ENCODE assay signal across 16 cellular contexts in the genomic region with DNA sequence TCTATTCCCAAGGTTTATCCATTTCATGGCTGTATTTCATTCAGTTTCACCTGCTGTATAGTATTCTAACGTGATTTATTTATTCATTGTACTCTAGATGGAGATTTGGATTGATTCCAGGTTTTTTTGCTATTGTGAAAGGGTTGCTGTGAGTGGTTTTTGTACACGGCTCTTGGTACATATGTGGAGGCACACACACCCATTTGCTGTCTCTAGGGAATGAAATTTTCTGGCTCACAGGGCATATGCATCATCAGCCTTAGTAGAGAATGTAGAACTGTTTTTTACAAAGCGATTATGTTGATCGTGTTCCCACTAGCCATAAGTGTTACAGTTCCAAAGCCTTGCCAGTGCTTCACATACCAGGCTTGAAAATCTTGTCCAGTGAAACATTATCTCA. TPM values are rescaled to one million over a fixed set of nuclear protein-coding genes. Genes with fewer than 3 reads are reported as not detected.
DNase-seq lines count a peak whose midpoint lies in the region; ATAC-seq and TF ChIP-seq lines count a peak whose summit lies in the region.
"Had no signal": no experiment of that assay in that cellular context is flagged by ENCODE, and none has a peak within 500 bp of the region (broad histone marks: within the 10 kb centered on the region; RNA-seq: fewer than 3 reads in every experiment).

No MANE protein-coding gene starts in this region.

- H3K27me3 ChIP-seq in muscle layer of colon (ENCODE audit: control insufficient read depth in 1 of 2, insufficient read depth in 2 of 2, low read length in 2 of 2): no peaks in the 10 kb centered on the region
- H3K27me3 ChIP-seq in upper lobe of right lung: no peaks in the 10 kb centered on the region
- H3K27me3 ChIP-seq: uterus had no signal

- intact Hi-C loops in Right ventricle myocardium inferior (cut with DNase I): loop anchor here (2.0 to 5.0 kb wide), 2 partner anchors 36 to 252 kb away; no protein-coding TSS in a partner anchor
- intact Hi-C loops in cardiac septum (cut with DNase I): no loop called here
- intact Hi-C loops in upper lobe of right lung (cut with DNase I): no loop called here

- H3K9me3 ChIP-seq in muscle layer of colon (ENCODE audit: low read length): no peaks in the 10 kb centered on the region
- no peaks in the 10 kb centered on the region for H3K9me3 ChIP-seq in upper lobe of right lung
- H3K9me3 ChIP-seq: uterus had no signal

- H3K4me3 ChIP-seq in epithelial cell of esophagus (ENCODE audit: low read length): no peak overlapping the region
- H3K4me3 ChIP-seq in muscle layer of colon (ENCODE audit: low read depth in 1 of 2, low read length in 2 of 2): no peak overlapping the region
- peak overlapping the region; percentile 0 for H3K4me3 ChIP-seq in upper lobe of right lung
- H3K4me3 ChIP-seq: uterus had no signal

- H3K36me3 ChIP-seq in muscle layer of colon (ENCODE audit: insufficient read depth, low read length) (no peaks in the 10 kb centered on the region), upper lobe of right lung (no peaks in the 10 kb centered on the region)
- H3K36me3 ChIP-seq: uterus had no signal

- H3K4me1 ChIP-seq in muscle layer of colon (ENCODE audit: insufficient read depth, low read length) (peaks cover 38% of the 10 kb centered on the region), upper lobe of right lung (peaks cover 30% of the 10 kb centered on the region)
- H3K4me1 ChIP-seq: uterus had no signal

- TF ChIP-seq CTCF in epithelial cell of esophagus (IDR thresholded peaks at IDR 0.05; ENCODE audit: insufficient read depth, low read depth, low read length, missing control alignments) (no peak), upper lobe of right lung (IDR thresholded peaks at IDR 0.05) (no peak)

- H3K27ac ChIP-seq in muscle layer of colon (ENCODE audit: low read depth, low read length) (peak overlapping the region; percentile 22), upper lobe of right lung (peak overlapping the region; percentile 7)

- DNase-seq in Right ventricle myocardium inferior (ENCODE audit: missing footprints): no peak
- no peak for DNase-seq in cardiac septum (ENCODE audit: low spot score)
- peak; percentile 53 for DNase-seq in epithelial cell of esophagus (ENCODE audit: low read depth)
- DNase-seq in upper lobe of right lung: no peak
- no peak for DNase-seq in stimulated activated CD4-positive, alpha-beta T cell treated with anti-CD3 and anti-CD28 coated beads, Interleukin-15, amount 100 ng/mL, for 24 hours
- no peak for DNase-seq in activated CD4-positive, alpha-beta T cell treated with anti-CD3 and anti-CD28 coated beads, Interleukin-2, amount 50 U/mL, for 1 hour
- DNase-seq: activated CD8-positive, alpha-beta T cell treated with anti-CD3 and anti-CD28 coated beads for 36 hours; activated naive CD4-positive, alpha-beta T cell treated with anti-CD3 and anti-CD28 coated beads for 36 hours; cerebellar nuclear complex; DMS 273 treated with DMSO at 0.1 percent for 48 hours; Kasumi-1; kidney; nephron progenitor cell; uterus had no signal

- H3K9ac ChIP-seq in muscle layer of colon (ENCODE audit: low read length): no peak overlapping the region

- ATAC-seq in Right ventricle myocardium inferior: peak; percentile 44
- ATAC-seq in upper lobe of right lung: no peak
- ATAC-seq in GM21390 (IDR thresholded peaks at IDR 0.05; ENCODE audit: unreplicated experiment): no peak
- ATAC-seq: activated CD8-positive, alpha-beta T cell treated with anti-CD3 and anti-CD28 coated beads for 36 hours had no signal

RNA-seq across cellular contexts. Expression of a gene that starts 5.1 kb away (rescaled TPM):
- total RNA-seq in Right ventricle myocardium inferior (439 TPM), cardiac septum (554 TPM), upper lobe of right lung (813 TPM)
